In genomic region chr1:24893431-24893830, GRCh38 we compare ENCODE assay signal across 17 cellular contexts. TPM values are rescaled to one million over a fixed set of nuclear protein-coding genes. Genes with fewer than 3 reads are reported as not detected.
DNase-seq lines count a peak whose midpoint lies in the region; ATAC-seq and TF ChIP-seq lines count a peak whose summit lies in the region.
"Had no signal": no experiment of that assay in that cellular context is flagged by ENCODE, and none has a peak within 500 bp of the region (broad histone marks: within the 10 kb centered on the region; RNA-seq: fewer than 3 reads in every experiment).

No MANE protein-coding gene starts in this region.

- no peak overlapping the region for H3K4me3 ChIP-seq in spleen
- no peak overlapping the region for H3K4me3 ChIP-seq in BE2C (ENCODE audit: low read depth, low read length)
- H3K4me3 ChIP-seq: testis had no signal

- ATAC-seq in left colon: peak; percentile 83

- intact Hi-C loops in left colon (cut with DNase I, micrococcal nuclease): no loop called here
- intact Hi-C loops in spleen (cut with DNase I; ENCODE audit: low total_unique reads): no loop called here

- TF ChIP-seq POLR2A in spleen (IDR thresholded peaks at IDR 0.05): no peak

- H3K27ac ChIP-seq in spleen: no peak overlapping the region
- H3K27ac ChIP-seq: 22Rv1, testis had no signal

- peaks cover 0 to 12% (median 4%) of the 10 kb centered on the region in 6 donors for H3K4me1 ChIP-seq in spleen
- H3K4me1 ChIP-seq in BE2C: no peaks in the 10 kb centered on the region
- H3K4me1 ChIP-seq: testis had no signal

- TF ChIP-seq CTCF in spleen (IDR thresholded peaks at IDR 0.05 in 8 of 11, conservative IDR thresholded peaks at IDR 0.05 in 3 of 11) (no peak), BE2C (IDR thresholded peaks at IDR 0.05; ENCODE audit: low read depth, low read length) (no peak)

- WGBS in spleen, 5 donors: 90 to 97% (median 92%) methylated on average over 3 of the region's 3 CpGs

- H3K36me3 ChIP-seq in spleen: no peaks in the 10 kb centered on the region
- H3K36me3 ChIP-seq in BE2C: no peaks in the 10 kb centered on the region

- peaks cover 0 to 22% (median 15%) of the 10 kb centered on the region in 8 donors for H3K9me3 ChIP-seq in spleen
- H3K9me3 ChIP-seq in BE2C: no peaks in the 10 kb centered on the region
- H3K9me3 ChIP-seq: testis had no signal

- DNase-seq in DMS53 (lab: John Stamatoyannopoulos, UW): peak; percentile 36
- DNase-seq in DMS53 treated with DMSO at 0.1 percent for 48 hours (lab: John Stamatoyannopoulos, UW; ENCODE audit: unreplicated experiment): no peak
- peak; percentile 42 for DNase-seq in NCI-H2029 (lab: John Stamatoyannopoulos, UW)
- DNase-seq in left colon: peak; percentile 72 to 77
- peak; percentile 27 for DNase-seq in spleen
- no peak for DNase-seq in AG20443 (ENCODE audit: low spot score)
- DNase-seq in hypothalamus (lab: John Stamatoyannopoulos, UW): no peak
- no peak for DNase-seq in BE2C
- DNase-seq: DMS79 treated with DMSO at 0.1 percent for 48 hours, KG1, kidney glomerular epithelial cell, naive B cell, NCI-H1436 treated with DMSO at 0.1 percent for 48 hours, NCI-H69, nucleus accumbens, testis had no signal

- H3K27me3 ChIP-seq in spleen (replicated peaks in 1 of 7) (peaks cover 0 to under 1% (median 0%) of the 10 kb centered on the region in 7 donors), BE2C (no peaks in the 10 kb centered on the region)
- H3K27me3 ChIP-seq: testis had no signal

RNA-seq across cellular contexts. Expression of gene RUNX3, which starts 36.6 kb away (rescaled TPM):
- 1 to 10 TPM; 1.6 to 5.7 TPM for total RNA-seq in left colon
- 10 to 100 TPM; 38.1 to 76.3 (median 52.3) TPM for total RNA-seq in spleen
- polyA plus RNA-seq in spleen: 10 to 100 TPM; 17.3 to 22.1 (median 18.2) TPM
- polyA plus RNA-seq in BE2C (2012; ENCODE audit: insufficient read depth, insufficient read length, low read depth): not detected

Comparison
In these comparisons a context has a peak if more than half of its experiments do, and no peak if none do; other contexts are left out.
1. DNase-seq: peak in DMS53 (single experiment), NCI-H2029 (single experiment), left colon (2 of 2) and spleen (single experiment); none in DMS53 treated with DMSO at 0.1 percent for 48 hours (single experiment), AG20443 (single experiment), hypothalamus (0 of 51) and BE2C (single experiment).
2. RNA of gene RUNX3, which starts 36.6 kb away (total RNA-seq): 38.1 to 76.3 TPM in spleen; 1.6 to 5.7 TPM in left colon; every median in the first group is over 4 times any median in the second.